ENCODE assay signal across 19 cellular contexts in the genomic region with DNA sequence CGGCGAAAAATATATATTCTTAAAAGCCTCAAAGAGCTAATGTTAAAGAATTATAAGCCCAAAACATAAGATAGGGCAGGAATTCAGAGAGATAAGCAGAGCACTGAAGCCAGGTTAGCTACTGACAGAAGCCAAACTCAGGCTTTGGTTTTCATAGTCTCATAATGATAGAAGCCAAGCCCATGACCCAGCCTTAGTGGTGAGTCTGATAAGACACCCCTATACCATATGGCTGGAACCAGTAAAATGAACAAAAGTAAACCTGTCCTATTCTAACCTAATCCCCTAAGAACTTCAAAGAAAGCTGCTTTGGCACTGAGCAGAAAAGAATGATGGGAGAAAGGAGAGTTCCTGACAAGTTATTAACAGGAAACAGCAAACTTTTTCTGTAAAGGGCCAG.
"Had no signal": no experiment of that assay in that cellular context is flagged by ENCODE, and none has a peak within 500 bp of the region (broad histone marks: within the 10 kb centered on the region; RNA-seq: fewer than 3 reads in every experiment).

No MANE protein-coding gene starts in this region.

- H3K27me3 Mint-ChIP-seq: naive thymus-derived CD8-positive, alpha-beta T cell had no signal

- H3K4me3 ChIP-seq: esophagus muscularis mucosa, gastroesophageal sphincter, mucosa of descending colon, stomach, upper lobe of left lung, uterus had no signal

- H3K9me3 ChIP-seq: esophagus muscularis mucosa, gastroesophageal sphincter, mucosa of descending colon, stomach, upper lobe of left lung, uterus had no signal

- ATAC-seq: gastroesophageal sphincter; left lobe of liver; mucosa of descending colon; naive thymus-derived CD8-positive, alpha-beta T cell; sciatic nerve had no signal

- H3K9me3 Mint-ChIP-seq: naive thymus-derived CD8-positive, alpha-beta T cell; neural crest cell had no signal

- H3K4me3 Mint-ChIP-seq: naive thymus-derived CD8-positive, alpha-beta T cell; neural crest cell had no signal

- H3K36me3 ChIP-seq: stomach, upper lobe of left lung, uterus had no signal

- H3K27ac ChIP-seq: esophagus muscularis mucosa, gastroesophageal sphincter, stomach, upper lobe of left lung, uterus had no signal

- DNase-seq: cortex of kidney; effector memory CD4-positive, alpha-beta T cell; foreskin fibroblast; glutamatergic neuron; islet precursor cell; mammary epithelial cell; mucosa of descending colon; naive thymus-derived CD8-positive, alpha-beta T cell; posterior cingulate gyrus; stimulated activated naive CD4-positive, alpha-beta T cell; stomach; substantia nigra; uterus had no signal

- H3K27me3 ChIP-seq: esophagus muscularis mucosa, gastroesophageal sphincter, stomach, upper lobe of left lung, uterus had no signal

- H3K4me1 Mint-ChIP-seq: neural crest cell had no signal
